14 cellular contexts compared by ENCODE assay signal in the genomic region with DNA sequence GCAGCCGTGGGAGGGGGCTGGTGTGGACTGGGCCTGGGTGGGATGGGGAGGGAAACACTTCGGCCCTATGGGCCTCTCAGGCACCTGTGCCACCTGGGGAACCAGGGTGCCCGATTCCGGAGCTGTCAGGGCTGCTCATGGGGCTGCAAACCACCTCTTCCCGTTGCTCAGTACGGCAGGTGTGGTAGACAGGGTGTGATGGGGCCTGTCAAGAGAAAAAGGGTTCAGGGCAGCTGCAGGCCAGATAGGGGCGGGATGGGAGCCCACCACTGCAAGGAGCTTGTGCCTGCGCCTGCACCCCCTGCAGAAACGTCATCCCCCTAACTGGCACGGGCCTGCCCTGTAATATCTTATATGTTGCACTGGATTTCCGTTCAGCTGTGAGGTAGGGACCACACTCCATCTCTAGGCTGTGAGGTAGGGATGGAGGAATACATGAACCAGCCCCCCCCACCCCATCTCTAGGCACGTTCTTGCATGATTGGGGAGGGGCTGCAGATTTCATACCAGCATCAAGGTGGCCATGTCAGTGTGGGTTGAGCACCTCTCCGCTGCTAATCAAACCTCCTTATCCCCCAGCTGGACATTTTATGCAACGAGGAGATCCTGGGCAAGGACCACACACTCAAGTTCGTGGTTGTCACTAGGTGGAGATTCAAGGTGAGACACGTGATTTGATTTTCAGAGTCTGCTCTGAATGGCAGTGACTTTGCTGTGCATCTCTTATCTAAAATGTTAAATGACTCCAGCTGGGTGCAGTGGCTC. TPM values are rescaled to one million over a fixed set of nuclear protein-coding genes. Genes with fewer than 3 reads are reported as not detected.
DNase-seq lines count a peak whose midpoint lies in the region; ATAC-seq and TF ChIP-seq lines count a peak whose summit lies in the region.
"Had no signal": no experiment of that assay in that cellular context is flagged by ENCODE, and none has a peak within 500 bp of the region (broad histone marks: within the 10 kb centered on the region; RNA-seq: fewer than 3 reads in every experiment).

No MANE protein-coding gene starts in this region.

- ATAC-seq in heart left ventricle (peak; percentile 5 to 26 (median 12)), HG02981 (IDR thresholded peaks at IDR 0.05; ENCODE audit: unreplicated experiment) (no peak)

- no peaks in the 10 kb centered on the region for H3K27me3 Mint-ChIP-seq in osteocyte (ENCODE audit: unreplicated experiment)
- H3K27me3 Mint-ChIP-seq: activated CD4-positive, alpha-beta T cell treated with anti-CD3 and anti-CD28 coated beads for 36 hours; CD4-positive, alpha-beta memory T cell had no signal

- no peaks in the 10 kb centered on the region for H3K9me3 Mint-ChIP-seq in osteocyte (ENCODE audit: unreplicated experiment)

- no peak overlapping the region for H2AFZ ChIP-seq in SU-DHL-6 (ENCODE audit: low read depth, low read length, severe bottlenecking)

- peak overlapping the region; percentile 52 for H3K27ac ChIP-seq in SU-DHL-6 (ENCODE audit: low read depth, low read length)
- no peak overlapping the region for H3K27ac ChIP-seq in heart left ventricle
- H3K27ac ChIP-seq: uterus had no signal

- H3K4me3 ChIP-seq in H7 (ENCODE audit: insufficient read depth, low read depth, low read length) (no peak overlapping the region), SU-DHL-6 (ENCODE audit: insufficient read depth, low read length, poor library complexity, severe bottlenecking) (no peak overlapping the region), heart left ventricle (no peak overlapping the region)
- H3K4me3 ChIP-seq: uterus had no signal

- no peak for TF ChIP-seq CTCF in SU-DHL-6 (IDR thresholded peaks at IDR 0.05; ENCODE audit: insufficient read depth, low read length, poor library complexity, severe bottlenecking)
- no peak for TF ChIP-seq CTCF in heart left ventricle (IDR thresholded peaks at IDR 0.05)
- no peak for TF ChIP-seq CTCF in osteocyte (IDR thresholded peaks at IDR 0.05)

- H3K9ac ChIP-seq in SU-DHL-6 (ENCODE audit: low read length), result no peak overlapping the region

- peaks cover 63% of the 10 kb centered on the region for H3K36me3 Mint-ChIP-seq in osteocyte (ENCODE audit: unreplicated experiment)

- no peak overlapping the region for H3K4me2 ChIP-seq in SU-DHL-6 (ENCODE audit: low read depth, low read length, poor library complexity, severe bottlenecking)

- WGBS in heart left ventricle, 4 donors, result 84 to 94% (median 91%) methylated on average over 16 of the region's 16 CpGs

- TF ChIP-seq POLR2A in heart left ventricle (IDR thresholded peaks at IDR 0.05), result no peak

- H3K4me3 Mint-ChIP-seq in osteocyte (ENCODE audit: unreplicated experiment), result no peak overlapping the region
- H3K4me3 Mint-ChIP-seq: activated CD4-positive, alpha-beta T cell treated with anti-CD3 and anti-CD28 coated beads for 36 hours had no signal

- no peaks in the 10 kb centered on the region for H3K9me2 ChIP-seq in SU-DHL-6 (replicated peaks; ENCODE audit: insufficient read depth, low read length)

- H3K4me1 ChIP-seq in heart left ventricle, result peaks cover 0 to 12% (median 1%) of the 10 kb centered on the region in 12 donors
- H3K4me1 ChIP-seq: uterus had no signal

- no peaks in the 10 kb centered on the region; the same call in 1 of the 2 replicates for H4K20me1 ChIP-seq in SU-DHL-6 (ENCODE audit: low read depth, low read length)

- peaks cover 19% of the 10 kb centered on the region for H3K36me3 ChIP-seq in H7 (replicated peaks; ENCODE audit: control insufficient read depth, insufficient read depth, low read length)
- peaks cover 2% of the 10 kb centered on the region; the same call in 1 of the 2 replicates for H3K36me3 ChIP-seq in SU-DHL-6 (ENCODE audit: low read length)
- peaks cover 0 to 93% (median 82%) of the 10 kb centered on the region in 9 donors for H3K36me3 ChIP-seq in heart left ventricle
- H3K36me3 ChIP-seq: uterus had no signal

- peaks cover 10% of the 10 kb centered on the region for H3K79me2 ChIP-seq in SU-DHL-6 (ENCODE audit: insufficient read depth, low read length)

- no peaks in the 10 kb centered on the region for H3K27me3 ChIP-seq in H7 (ENCODE audit: control insufficient read depth, insufficient read depth, low read length)
- H3K27me3 ChIP-seq in SU-DHL-6 (ENCODE audit: low read length), result no peaks in the 10 kb centered on the region
- no peaks in the 10 kb centered on the region for H3K27me3 ChIP-seq in heart left ventricle
- H3K27me3 ChIP-seq: uterus had no signal

- intact Hi-C loops in heart left ventricle (cut with DNase I), result no loop called here

- H3F3A ChIP-seq in SU-DHL-6 (ENCODE audit: insufficient read depth), result peaks cover 38% of the 10 kb centered on the region

- H3K4me1 Mint-ChIP-seq in osteocyte (ENCODE audit: unreplicated experiment), result peaks cover 8% of the 10 kb centered on the region

- peak overlapping the region; percentile 34 for H3K27ac Mint-ChIP-seq in osteocyte (ENCODE audit: unreplicated experiment)
- H3K27ac Mint-ChIP-seq: activated CD4-positive, alpha-beta T cell treated with anti-CD3 and anti-CD28 coated beads for 36 hours had no signal

- DNase-seq in H7 (peak; percentile 43), heart left ventricle (peak in 3 of 5 donors; percentile 10 to 56 (median 18)), osteocyte (ENCODE audit: extremely low spot score, unreplicated experiment) (no peak), hypothalamus (lab: John Stamatoyannopoulos, UW) (no peak), COR-L47 (lab: John Stamatoyannopoulos, UW) (no peak)
- DNase-seq: activated CD4-positive, alpha-beta T cell treated with anti-CD3 and anti-CD28 coated beads for 36 hours; activated effector memory CD4-positive, alpha-beta T cell treated with anti-CD3 and anti-CD28 coated beads, Interleukin-2, amount 50 U/mL, for 16 hours; CD4-positive, alpha-beta memory T cell; NCI-H1105; NCI-H226; stimulated activated CD4-positive, alpha-beta T cell treated with anti-CD3 and anti-CD28 coated beads, Interleukin-2, amount 100 ng/mL, for 48 hours; uterus had no signal

- H3K9me3 ChIP-seq in SU-DHL-6 (ENCODE audit: insufficient read depth, low read length) (no peaks in the 10 kb centered on the region), heart left ventricle (no peaks in the 10 kb centered on the region)

RNA-seq across cellular contexts. Expression of gene PCGF3, which starts 59.0 kb away (rescaled TPM):
- total RNA-seq in H7 (2014; rRNA removed; shearing (Covaris generic)), result 53.6 and 57.9 TPM in 2 replicates
- total RNA-seq in heart left ventricle (10 to 100 TPM; 16.2 to 45.7 (median 21.8) TPM), osteocyte (69.8 and 70.0 TPM in 2 replicates)
- polyA plus RNA-seq in heart left ventricle, result 10 to 100 TPM; 24.7 to 26.6 TPM

Comparison
In these comparisons a context has a peak if more than half of its experiments do, and no peak if none do; other contexts are left out.
1. DNase-seq: peak in H7 (single experiment) and heart left ventricle (3 of 5); none in osteocyte (single experiment), hypothalamus (0 of 51) and COR-L47 (single experiment).